Comparison of ENCODE assay signal across 8 cellular contexts in genomic region chr4:108118505-108118904, GRCh38. TPM values are rescaled to one million over a fixed set of nuclear protein-coding genes. Genes with fewer than 3 reads are reported as not detected.
A peak's percentile ranks its signal among the peaks of the same experiment; 100 is the strongest.
DNase-seq lines count a peak whose midpoint lies in the region; ATAC-seq lines count a peak whose summit lies in the region.

No MANE protein-coding gene starts in this region.

- peak; percentile 8 for DNase-seq in HuH-7.5 (ENCODE audit: low spot score)
- no peak for DNase-seq in activated CD8-positive, alpha-beta T cell treated with anti-CD3 and anti-CD28 coated beads, Interleukin-2, amount 10 ng/mL, durations not matched to agents 7 days and 5 days
- DNase-seq in MV-4-11 (lab: John Stamatoyannopoulos, UW): no peak
- no peak for DNase-seq in stimulated activated CD4-positive, alpha-beta T cell treated with anti-CD3 and anti-CD28 coated beads, Interleukin-4, amount 100 ng/mL, for 4 hours
- no peak for DNase-seq in NCI-H526 (lab: John Stamatoyannopoulos, UW)
- no peak for DNase-seq in GM23248

- H3K27me3 Mint-ChIP-seq in activated CD8-positive, alpha-beta T cell treated with anti-CD3 and anti-CD28 coated beads, Interleukin-2, amount 10 ng/mL, durations not matched to agents 7 days and 5 days (ENCODE audit: low read depth): no peaks in the 10 kb centered on the region

- CTCF ChIA-PET in activated CD8-positive, alpha-beta T cell treated with anti-CD3 and anti-CD28 coated beads, Interleukin-2, amount 10 ng/mL, durations not matched to agents 7 days and 5 days (lab: Charles Lee): interaction anchor here (1.0 to 3.1 kb wide), 7 partner anchors 10 to 100 kb away, joined by 3 to 13 read pairs (median 4); no protein-coding TSS in a partner anchor

- no peaks in the 10 kb centered on the region for H3K4me1 ChIP-seq in GM23248 (ENCODE audit: insufficient read depth)

- H3K4me1 Mint-ChIP-seq in activated CD8-positive, alpha-beta T cell treated with anti-CD3 and anti-CD28 coated beads, Interleukin-2, amount 10 ng/mL, durations not matched to agents 7 days and 5 days (ENCODE audit: low read depth): peaks cover 86% of the 10 kb centered on the region

- ATAC-seq in GM18520 (IDR thresholded peaks at IDR 0.05; ENCODE audit: unreplicated experiment): peak; percentile 94
- ATAC-seq in GM21723 (IDR thresholded peaks at IDR 0.05; ENCODE audit: unreplicated experiment): peak; percentile 94
- ATAC-seq in activated CD8-positive, alpha-beta T cell treated with anti-CD3 and anti-CD28 coated beads, Interleukin-2, amount 10 ng/mL, durations not matched to agents 7 days and 5 days: peak; percentile 34

- H3K36me3 ChIP-seq in GM23248 (ENCODE audit: low read depth): no peaks in the 10 kb centered on the region

- no peaks in the 10 kb centered on the region for H3F3A ChIP-seq in GM23248 (ENCODE audit: insufficient read depth)

- no peaks in the 10 kb centered on the region for H4K20me1 ChIP-seq in GM23248 (ENCODE audit: insufficient read depth)

- no peaks in the 10 kb centered on the region; the same call in 1 of the 2 replicates for H3K27me3 ChIP-seq in GM23248 (replicated peaks; ENCODE audit: insufficient read depth)

- no peak overlapping the region for H3K4me3 ChIP-seq in GM23248

- no peak overlapping the region for H3K9ac ChIP-seq in GM23248

- WGBS in GM23248 (ENCODE audit: low coverage in 1 of 2, low lambda C conversion rate in 2 of 2, missing lambda C conversion rate in 2 of 2), 2 experiments: 43 to 44% methylated on average over 3 of the region's 3 CpGs

- H3K4me3 Mint-ChIP-seq in activated CD8-positive, alpha-beta T cell treated with anti-CD3 and anti-CD28 coated beads, Interleukin-2, amount 10 ng/mL, durations not matched to agents 7 days and 5 days: peak overlapping the region; percentile 61

- in situ Hi-C loops in GM23248 (cut with MboI): no loop called here

- no peaks in the 10 kb centered on the region for H3K9me2 ChIP-seq in GM23248 (ENCODE audit: insufficient read depth)

- no peaks in the 10 kb centered on the region for H3K79me2 ChIP-seq in GM23248 (ENCODE audit: insufficient read depth)

- H3K27ac Mint-ChIP-seq in activated CD8-positive, alpha-beta T cell treated with anti-CD3 and anti-CD28 coated beads, Interleukin-2, amount 10 ng/mL, durations not matched to agents 7 days and 5 days: peak overlapping the region; percentile 84

- H3K9me3 ChIP-seq in GM23248 (ENCODE audit: low read depth): no peaks in the 10 kb centered on the region

- H3K9me3 Mint-ChIP-seq in activated CD8-positive, alpha-beta T cell treated with anti-CD3 and anti-CD28 coated beads, Interleukin-2, amount 10 ng/mL, durations not matched to agents 7 days and 5 days (ENCODE audit: insufficient read depth): no peaks in the 10 kb centered on the region

- H3K4me2 ChIP-seq in GM23248 (ENCODE audit: unreplicated experiment): no peak overlapping the region

- peaks cover 65% of the 10 kb centered on the region for H3K36me3 Mint-ChIP-seq in activated CD8-positive, alpha-beta T cell treated with anti-CD3 and anti-CD28 coated beads, Interleukin-2, amount 10 ng/mL, durations not matched to agents 7 days and 5 days (ENCODE audit: low read depth)

- no peak overlapping the region for H3K27ac ChIP-seq in GM23248

- POLR2A ChIA-PET in activated CD8-positive, alpha-beta T cell treated with anti-CD3 and anti-CD28 coated beads, Interleukin-2, amount 10 ng/mL, durations not matched to agents 7 days and 5 days (lab: Charles Lee): interaction anchor here (0.6 to 4.0 kb wide), 2 partner anchors 11 to 20 kb away, joined by 3 to 28 read pairs; no protein-coding TSS in a partner anchor

- H2AFZ ChIP-seq in GM23248: no peak overlapping the region

RNA-seq across cellular contexts. Expression of gene LEF1, which starts 50.2 kb away (rescaled TPM):
- total RNA-seq in activated CD8-positive, alpha-beta T cell treated with anti-CD3 and anti-CD28 coated beads, Interleukin-2, amount 10 ng/mL, durations not matched to agents 7 days and 5 days: 100 to 1,000 TPM; 205 to 246 TPM
- not detected in 2 replicates for total RNA-seq in GM23248 (2014; rRNA removed; shearing (Covaris generic))
- polyA plus RNA-seq in GM23248 (2016; fragmentation: Nextera tagmentation; extraction: Ambion mirVana): 0.23 TPM in 1 of 2 replicates, not detected in the other

Comparison
In these comparisons a context has a peak if more than half of its experiments do, and no peak if none do; other contexts are left out.
1. ATAC-seq: peak in every context shown above with its lines; median percentile 94 in GM18520; 94 in GM21723; 34 in activated CD8-positive, alpha-beta T cell treated with anti-CD3 and anti-CD28 coated beads, Interleukin-2, amount 10 ng/mL, durations not matched to agents 7 days and 5 days.
2. RNA of gene LEF1, which starts 50.2 kb away (total RNA-seq): 205 to 246 TPM in activated CD8-positive, alpha-beta T cell treated with anti-CD3 and anti-CD28 coated beads, Interleukin-2, amount 10 ng/mL, durations not matched to agents 7 days and 5 days; not detected in GM23248; every median in the first group is over 100 times any median in the second.